In the genomic region with DNA sequence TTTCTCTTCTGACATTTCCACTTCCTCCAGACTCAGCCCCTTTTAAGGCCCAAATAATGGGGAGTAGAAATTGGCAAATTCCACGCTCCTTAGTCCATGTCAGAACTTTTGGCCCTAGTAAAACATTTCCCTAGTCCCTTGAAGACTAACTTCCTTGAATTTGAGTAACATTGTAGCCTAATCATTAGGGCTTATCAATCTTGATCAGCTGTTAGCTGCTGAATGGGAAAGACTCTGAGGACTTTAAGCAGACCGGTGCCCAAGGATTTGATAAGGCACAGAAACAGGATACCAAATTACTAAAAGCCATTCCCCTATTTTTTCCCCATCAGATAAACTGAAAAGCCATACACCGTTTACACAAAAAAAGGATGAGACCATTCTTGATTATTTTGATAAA, we compare ENCODE assay signal across 18 cellular contexts. TPM values are rescaled to one million over a fixed set of nuclear protein-coding genes. Genes with fewer than 3 reads are reported as not detected.
DNase-seq lines count a peak whose midpoint lies in the region; FAIRE-seq and TF ChIP-seq lines count a peak whose summit lies in the region.
"Had no signal": no experiment of that assay in that cellular context is flagged by ENCODE, and none has a peak within 500 bp of the region (broad histone marks: within the 10 kb centered on the region; RNA-seq: fewer than 3 reads in every experiment).

No MANE protein-coding gene starts in this region.

- H3K27me3 ChIP-seq in endodermal cell (ENCODE audit: control insufficient read depth, insufficient read depth, low read length, poor library complexity, severe bottlenecking): no peaks in the 10 kb centered on the region

- DNase-seq in SKM-1 treated with dmso at 0.1 percent for 144 hours (lab: John Stamatoyannopoulos, UW; ENCODE audit: unreplicated experiment): peak; percentile 42
- no peak for DNase-seq in SKM-1 (lab: John Stamatoyannopoulos, UW; ENCODE audit: unreplicated experiment)
- DNase-seq in endodermal cell: no peak
- no peak for DNase-seq in H54 (ENCODE audit: insufficient read length, low spot score)
- DNase-seq in NCI-H774 (lab: John Stamatoyannopoulos, UW): no peak
- DNase-seq in DMS 273 (lab: John Stamatoyannopoulos, UW; ENCODE audit: unreplicated experiment): no peak
- DNase-seq in amniotic stem cell (lab: John Stamatoyannopoulos, UW): no peak
- DNase-seq: CD8-positive, alpha-beta T cell; COR-L47; DND-41; GDM1 had no signal

- H3K4me1 ChIP-seq in endodermal cell (ENCODE audit: control insufficient read depth, insufficient read depth, low read length) (peaks cover 4% of the 10 kb centered on the region), mesodermal cell (ENCODE audit: control insufficient read depth, insufficient read depth, low read length, poor library complexity, severe bottlenecking) (peaks cover 11% of the 10 kb centered on the region)

- H3K36me3 ChIP-seq in endodermal cell (ENCODE audit: control insufficient read depth, insufficient read depth, low read length) (no peaks in the 10 kb centered on the region), mesodermal cell (ENCODE audit: control insufficient read depth, insufficient read depth, low read length) (no peaks in the 10 kb centered on the region)

- FAIRE-seq in H54 (lab: Jason Lieb, UNC): no peak
- FAIRE-seq: D721Med, GM12892, H1 had no signal

- H3K4me3 Mint-ChIP-seq in endodermal cell: no peak overlapping the region
- H3K4me3 Mint-ChIP-seq: CD14-positive monocyte; CD8-positive, alpha-beta T cell had no signal

- H3K4me3 ChIP-seq in endodermal cell (ENCODE audit: low read length) (no peak overlapping the region), mesodermal cell (ENCODE audit: extremely low read depth, insufficient read depth, low read length, poor library complexity, severe bottlenecking) (no peak overlapping the region)

- peaks cover 8% of the 10 kb centered on the region for H3K9me3 ChIP-seq in endodermal cell (ENCODE audit: control insufficient read depth, low read length)
- H3K9me3 ChIP-seq in mesodermal cell (ENCODE audit: control insufficient read depth, low read length): peaks cover 10% of the 10 kb centered on the region

- H3K9ac ChIP-seq in endodermal cell (ENCODE audit: extremely low read depth, low read length, poor library complexity, severe bottlenecking): no peak overlapping the region

- TF ChIP-seq POLR2A in H54 (IDR thresholded peaks at IDR 0.05; ENCODE audit: low read depth, low read length): no peak

- H3K4me1 Mint-ChIP-seq in endodermal cell: peaks cover 30% of the 10 kb centered on the region

- peaks cover 15% of the 10 kb centered on the region for H3K9me3 Mint-ChIP-seq in endodermal cell

- no peaks in the 10 kb centered on the region for H3K36me3 Mint-ChIP-seq in endodermal cell (ENCODE audit: low read depth)
- H3K36me3 Mint-ChIP-seq: CD14-positive monocyte; CD8-positive, alpha-beta T cell had no signal

- H3K27ac Mint-ChIP-seq in endodermal cell: peak overlapping the region; percentile 64
- H3K27ac Mint-ChIP-seq: CD8-positive, alpha-beta T cell had no signal

- H3K27ac ChIP-seq in endodermal cell (ENCODE audit: low read depth, low read length) (no peak overlapping the region), mesodermal cell (ENCODE audit: low read depth, low read length, severe bottlenecking) (peak overlapping the region; percentile 60)
- H3K27ac ChIP-seq: 22Rv1, HL-60 had no signal

- no peak for TF ChIP-seq CTCF in endodermal cell (conservative IDR thresholded peaks at IDR 0.05)

- 60 to 86% methylated on average over 1 to 3 of the region's 3 CpGs for WGBS in endodermal cell (ENCODE audit: insufficient coverage in 1 of 2, insufficient read length in 1 of 2), 2 experiments
- 80% methylated on average over 1 of the region's 3 CpGs; no CpG with 5 or more reads in 1 of the 2 experiments for WGBS in mesodermal cell (ENCODE audit: insufficient coverage in 2 of 2), 2 experiments

- no peaks in the 10 kb centered on the region for H3K27me3 Mint-ChIP-seq in endodermal cell (ENCODE audit: insufficient read depth)

RNA-seq across cellular contexts. Expression of a gene that starts 37.0 kb away (rescaled TPM):
- total RNA-seq in endodermal cell: 10 to 100 TPM; 40.4 to 58.2 TPM
- polyA plus RNA-seq in endodermal cell (2013, experiment 1 of 2): 66.9 TPM
- 67.6 TPM for polyA plus RNA-seq in endodermal cell (2013, experiment 2 of 2)
- 70.9 TPM for polyA plus RNA-seq in mesodermal cell (2013, experiment 1 of 2)
- 81.0 TPM for polyA plus RNA-seq in mesodermal cell (2013, experiment 2 of 2)
